ENCODE assay signal across 1 cellular context in the genomic region with DNA sequence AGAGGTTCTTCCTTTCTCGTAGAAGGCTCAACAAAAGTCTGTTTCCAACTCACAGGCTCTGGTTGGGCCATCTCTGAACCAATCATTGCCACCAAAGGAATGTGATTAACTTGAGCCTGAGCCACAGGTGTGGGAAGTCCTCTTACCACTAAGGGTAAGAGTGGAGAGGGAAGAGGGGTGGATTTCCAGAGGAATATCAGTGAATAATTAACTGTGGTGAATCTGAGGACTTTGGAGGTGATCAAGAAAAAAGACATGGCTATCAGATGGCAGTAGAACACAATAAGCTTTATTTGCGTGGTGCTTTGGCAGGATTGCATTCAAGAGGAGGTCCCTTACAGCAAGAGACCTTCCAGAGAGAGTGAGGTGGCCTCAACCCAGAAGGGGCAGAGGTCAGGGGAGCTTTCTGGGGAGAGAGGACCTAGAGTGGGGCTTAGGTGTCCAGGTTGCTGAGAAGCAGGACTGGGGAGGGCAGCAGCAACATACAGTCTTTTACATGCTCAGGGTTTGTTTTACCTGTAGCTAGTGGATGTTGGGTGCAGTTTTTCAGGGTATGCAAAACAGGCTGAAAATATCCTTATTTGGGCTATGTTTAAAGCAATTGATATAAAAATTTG.
TF ChIP-seq lines count a peak whose summit lies in the region.

No MANE protein-coding gene starts in this region.

TF ChIP-seq in HepG2, 621 proteins besides CTCF, POLR2A, EP300 and RAD21 (continued from another document):
- TF ChIP-seq, protein P1, sequence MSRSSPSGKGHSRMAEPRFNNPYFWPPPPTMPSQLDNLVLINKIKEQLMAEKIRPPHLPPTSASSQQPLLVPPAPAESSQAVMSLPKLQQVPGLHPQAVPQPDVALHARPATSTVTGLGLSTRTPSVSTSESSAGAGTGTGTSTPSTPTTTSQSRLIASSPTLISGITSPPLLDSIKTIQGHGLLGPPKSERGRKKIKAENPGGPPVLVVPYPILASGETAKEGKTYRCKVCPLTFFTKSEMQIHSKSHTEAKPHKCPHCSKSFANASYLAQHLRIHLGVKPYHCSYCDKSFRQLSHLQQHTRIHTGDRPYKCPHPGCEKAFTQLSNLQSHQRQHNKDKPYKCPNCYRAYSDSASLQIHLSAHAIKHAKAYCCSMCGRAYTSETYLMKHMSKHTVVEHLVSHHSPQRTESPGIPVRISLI (CRISPR knock-in tag; IDR thresholded peaks at IDR 0.05; ENCODE audit: borderline replicate concordance): no peak
- TF ChIP-seq, protein P2, sequence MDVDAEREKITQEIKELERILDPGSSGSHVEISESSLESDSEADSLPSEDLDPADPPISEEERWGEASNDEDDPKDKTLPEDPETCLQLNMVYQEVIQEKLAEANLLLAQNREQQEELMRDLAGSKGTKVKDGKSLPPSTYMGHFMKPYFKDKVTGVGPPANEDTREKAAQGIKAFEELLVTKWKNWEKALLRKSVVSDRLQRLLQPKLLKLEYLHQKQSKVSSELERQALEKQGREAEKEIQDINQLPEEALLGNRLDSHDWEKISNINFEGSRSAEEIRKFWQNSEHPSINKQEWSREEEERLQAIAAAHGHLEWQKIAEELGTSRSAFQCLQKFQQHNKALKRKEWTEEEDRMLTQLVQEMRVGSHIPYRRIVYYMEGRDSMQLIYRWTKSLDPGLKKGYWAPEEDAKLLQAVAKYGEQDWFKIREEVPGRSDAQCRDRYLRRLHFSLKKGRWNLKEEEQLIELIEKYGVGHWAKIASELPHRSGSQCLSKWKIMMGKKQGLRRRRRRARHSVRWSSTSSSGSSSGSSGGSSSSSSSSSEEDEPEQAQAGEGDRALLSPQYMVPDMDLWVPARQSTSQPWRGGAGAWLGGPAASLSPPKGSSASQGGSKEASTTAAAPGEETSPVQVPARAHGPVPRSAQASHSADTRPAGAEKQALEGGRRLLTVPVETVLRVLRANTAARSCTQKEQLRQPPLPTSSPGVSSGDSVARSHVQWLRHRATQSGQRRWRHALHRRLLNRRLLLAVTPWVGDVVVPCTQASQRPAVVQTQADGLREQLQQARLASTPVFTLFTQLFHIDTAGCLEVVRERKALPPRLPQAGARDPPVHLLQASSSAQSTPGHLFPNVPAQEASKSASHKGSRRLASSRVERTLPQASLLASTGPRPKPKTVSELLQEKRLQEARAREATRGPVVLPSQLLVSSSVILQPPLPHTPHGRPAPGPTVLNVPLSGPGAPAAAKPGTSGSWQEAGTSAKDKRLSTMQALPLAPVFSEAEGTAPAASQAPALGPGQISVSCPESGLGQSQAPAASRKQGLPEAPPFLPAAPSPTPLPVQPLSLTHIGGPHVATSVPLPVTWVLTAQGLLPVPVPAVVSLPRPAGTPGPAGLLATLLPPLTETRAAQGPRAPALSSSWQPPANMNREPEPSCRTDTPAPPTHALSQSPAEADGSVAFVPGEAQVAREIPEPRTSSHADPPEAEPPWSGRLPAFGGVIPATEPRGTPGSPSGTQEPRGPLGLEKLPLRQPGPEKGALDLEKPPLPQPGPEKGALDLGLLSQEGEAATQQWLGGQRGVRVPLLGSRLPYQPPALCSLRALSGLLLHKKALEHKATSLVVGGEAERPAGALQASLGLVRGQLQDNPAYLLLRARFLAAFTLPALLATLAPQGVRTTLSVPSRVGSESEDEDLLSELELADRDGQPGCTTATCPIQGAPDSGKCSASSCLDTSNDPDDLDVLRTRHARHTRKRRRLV (CRISPR knock-in tag; IDR thresholded peaks at IDR 0.05): no peak
- TF ChIP-seq ZNF256 (CRISPR knock-in tag; conservative IDR thresholded peaks at IDR 0.05): no peak
